Comparison of ENCODE assay signal across 8 cellular contexts in genomic region chr5:172114875-172115422, GRCh38.
DNase-seq lines count a peak whose midpoint lies in the region; ATAC-seq, FAIRE-seq and TF ChIP-seq lines count a peak whose summit lies in the region.

No MANE protein-coding gene starts in this region.

- WGBS in heart right ventricle, 2 donors: 63 to 70% methylated on average over 16 of the region's 16 CpGs

- peak overlapping the region; percentile 69 to 92 (median 80) for H3K4me3 Mint-ChIP-seq in CD4-positive, alpha-beta memory T cell
- peak overlapping the region; percentile 79 for H3K4me3 Mint-ChIP-seq in activated CD4-positive, alpha-beta memory T cell treated with anti-CD3 and anti-CD28 coated beads, Interleukin-2, amount 10 ng/mL, durations not matched to agents 7 days and 5 days

- peaks cover 0 to 3% (median 0%) of the 10 kb centered on the region in 8 donors for H3K9me3 Mint-ChIP-seq in CD4-positive, alpha-beta memory T cell
- no peaks in the 10 kb centered on the region for H3K9me3 Mint-ChIP-seq in activated CD4-positive, alpha-beta memory T cell treated with anti-CD3 and anti-CD28 coated beads, Interleukin-2, amount 10 ng/mL, durations not matched to agents 7 days and 5 days

- peaks cover 93% of the 10 kb centered on the region for H3K4me1 ChIP-seq in CD4-positive, alpha-beta memory T cell (ENCODE audit: insufficient read depth, low read length)
- peaks cover 9 to 94% (median 53%) of the 10 kb centered on the region in 9 donors for H3K4me1 ChIP-seq in heart right ventricle

- CTCF ChIA-PET in CD4-positive, alpha-beta memory T cell (lab: Charles Lee; ENCODE audit: partially characterized antibody): interaction anchor here (1.2 to 13.2 kb wide), 4 partner anchors 9 to 70 kb away, joined by 3 to 248 read pairs (median 8); partner anchors contain the start of gene STK10
- CTCF ChIA-PET in activated CD4-positive, alpha-beta memory T cell treated with anti-CD3 and anti-CD28 coated beads, Interleukin-2, amount 10 ng/mL, durations not matched to agents 7 days and 5 days (lab: Charles Lee): interaction anchor here (0.8 to 10.7 kb wide), 10 partner anchors 8 to 178 kb away, joined by 3 to 135 read pairs (median 6); partner anchors contain the start of gene STK10

- TF ChIP-seq POLR2A in H54 (IDR thresholded peaks at IDR 0.05; ENCODE audit: low read depth, low read length): no peak

- H3K27ac ChIP-seq in CD4-positive, alpha-beta memory T cell (ENCODE audit: low read depth, low read length): peak overlapping the region; percentile 74
- peak overlapping the region; percentile 91 for H3K27ac ChIP-seq in HL-60 (replicated peaks)
- peak overlapping the region in 6 of 10 donors; percentile 3 to 84 (median 27) for H3K27ac ChIP-seq in heart right ventricle

- H3K36me3 Mint-ChIP-seq in CD4-positive, alpha-beta memory T cell: peaks cover 36 to 53% of the 10 kb centered on the region in 2 donors
- H3K36me3 Mint-ChIP-seq in activated CD4-positive, alpha-beta memory T cell treated with anti-CD3 and anti-CD28 coated beads, Interleukin-2, amount 10 ng/mL, durations not matched to agents 7 days and 5 days (ENCODE audit: low read depth): peaks cover 77% of the 10 kb centered on the region

- intact Hi-C loops in CD4-positive, alpha-beta memory T cell (cut with micrococcal nuclease): loop anchor here (5.0 kb wide), 1 partner anchor 37 kb away; no protein-coding TSS in a partner anchor
- intact Hi-C loops in heart right ventricle (cut with DNase I): loop anchor here in 3 of 10 donors (5.0 kb wide), 2 partner anchors 32 to 37 kb away; no protein-coding TSS in a partner anchor

- H3K27ac Mint-ChIP-seq in CD4-positive, alpha-beta memory T cell: peak overlapping the region; percentile 94 to 100 (median 96)
- H3K27ac Mint-ChIP-seq in activated CD4-positive, alpha-beta memory T cell treated with anti-CD3 and anti-CD28 coated beads, Interleukin-2, amount 10 ng/mL, durations not matched to agents 7 days and 5 days: peak overlapping the region; percentile 97

- TF ChIP-seq CTCF in HL-60 (IDR thresholded peaks at IDR 0.05; ENCODE audit: insufficient read depth, low read length): no peak
- TF ChIP-seq CTCF in heart right ventricle (IDR thresholded peaks at IDR 0.05): no peak

- no peaks in the 10 kb centered on the region for H3K27me3 Mint-ChIP-seq in CD4-positive, alpha-beta memory T cell
- H3K27me3 Mint-ChIP-seq in activated CD4-positive, alpha-beta memory T cell treated with anti-CD3 and anti-CD28 coated beads, Interleukin-2, amount 10 ng/mL, durations not matched to agents 7 days and 5 days: no peaks in the 10 kb centered on the region

- H3K4me3 ChIP-seq in CD4-positive, alpha-beta memory T cell (ENCODE audit: low read length in 2 of 2): peak overlapping the region in 1 of 2 donors; percentile 17
- H3K4me3 ChIP-seq in HL-60 (replicated peaks; ENCODE audit: insufficient read depth, low read length): peak overlapping the region; percentile 22
- peak overlapping the region in 1 of 10 donors; percentile 30 for H3K4me3 ChIP-seq in heart right ventricle

- no peaks in the 10 kb centered on the region for H3K9me3 ChIP-seq in CD4-positive, alpha-beta memory T cell (ENCODE audit: control insufficient read depth in 1 of 2, low read length in 2 of 2)
- H3K9me3 ChIP-seq in heart right ventricle: no peaks in the 10 kb centered on the region

- POLR2A ChIA-PET in CD4-positive, alpha-beta memory T cell (lab: Charles Lee; ENCODE audit: partially characterized antibody): interaction anchor here (0.7 to 16.4 kb wide), 15 partner anchors 7 to 1784 kb away, joined by 3 to 597 read pairs (median 5); partner anchors contain the start of genes FBXW11 and STK10
- POLR2A ChIA-PET in activated CD4-positive, alpha-beta memory T cell treated with anti-CD3 and anti-CD28 coated beads, Interleukin-2, amount 10 ng/mL, durations not matched to agents 7 days and 5 days (lab: Charles Lee): interaction anchor here (1.0 to 28.3 kb wide), 15 partner anchors 8 to 250 kb away, joined by 3 to 905 read pairs (median 4); partner anchors contain the start of gene STK10

- no peaks in the 10 kb centered on the region for H3K27me3 ChIP-seq in CD4-positive, alpha-beta memory T cell (ENCODE audit: insufficient read depth, low read length)
- no peaks in the 10 kb centered on the region for H3K27me3 ChIP-seq in HL-60 (ENCODE audit: insufficient read depth, poor library complexity, severe bottlenecking)
- no peaks in the 10 kb centered on the region for H3K27me3 ChIP-seq in heart right ventricle

- peaks cover 56 to 86% (median 72%) of the 10 kb centered on the region in 4 donors for H3K4me1 Mint-ChIP-seq in CD4-positive, alpha-beta memory T cell
- peaks cover 86% of the 10 kb centered on the region for H3K4me1 Mint-ChIP-seq in activated CD4-positive, alpha-beta memory T cell treated with anti-CD3 and anti-CD28 coated beads, Interleukin-2, amount 10 ng/mL, durations not matched to agents 7 days and 5 days

- ATAC-seq in GM21423 (IDR thresholded peaks at IDR 0.05; ENCODE audit: unreplicated experiment) (peak; percentile 51), heart right ventricle (peak in 7 of 8 donors; percentile 14 to 53 (median 24))

- no peak for FAIRE-seq in H54 (lab: Jason Lieb, UNC)

- peak; percentile 56 to 83 (median 59) for DNase-seq in CD4-positive, alpha-beta memory T cell
- DNase-seq in HL-60 (ENCODE audit: low read depth in 1 of 2, low spot score in 1 of 2) (peak; percentile 98), heart right ventricle (peak; percentile 54 to 56), H54 (ENCODE audit: insufficient read length, low spot score) (no peak), iPS-NIHi11 (ENCODE audit: low spot score) (no peak)
- peak; percentile 92 for DNase-seq in activated CD4-positive, alpha-beta memory T cell treated with anti-CD3 and anti-CD28 coated beads, Interleukin-2, amount 10 ng/mL, durations not matched to agents 7 days and 5 days
- peak; percentile 88 to 90 for DNase-seq in stimulated activated CD8-positive, alpha-beta memory T cell treated with anti-CD3 and anti-CD28 coated beads, Interleukin-15, amount 100 ng/mL, for 48 hours (ENCODE audit: low read depth in 2 of 2)

- peaks cover 5% of the 10 kb centered on the region for H3K36me3 ChIP-seq in CD4-positive, alpha-beta memory T cell (ENCODE audit: insufficient read depth, low read length)
- H3K36me3 ChIP-seq in heart right ventricle: peaks cover 0 to 39% (median 10%) of the 10 kb centered on the region in 9 donors

Comparison
In these comparisons a context has a peak if more than half of its experiments do, and no peak if none do; other contexts are left out.
1. DNase-seq: peak in CD4-positive, alpha-beta memory T cell (5 of 5), HL-60 (2 of 2), activated CD4-positive, alpha-beta memory T cell treated with anti-CD3 and anti-CD28 coated beads, Interleukin-2, amount 10 ng/mL, durations not matched to agents 7 days and 5 days (single experiment), heart right ventricle (2 of 2) and stimulated activated CD8-positive, alpha-beta memory T cell treated with anti-CD3 and anti-CD28 coated beads, Interleukin-15, amount 100 ng/mL, for 48 hours (2 of 2); none in H54 (single experiment) and iPS-NIHi11 (single experiment).
2. H3K27ac ChIP-seq: peak in every context shown above with its lines; median percentile 91 in HL-60; 74 in CD4-positive, alpha-beta memory T cell; 27 in heart right ventricle.